In genomic region chr5:103258957-103259704, GRCh38 we compare ENCODE assay signal across 1 cellular context.
A peak's percentile ranks its signal among the peaks of the same experiment; 100 is the strongest.
TF ChIP-seq lines count a peak whose summit lies in the region.

No MANE protein-coding gene starts in this region.

TF ChIP-seq in K562, 482 proteins besides CTCF, POLR2A, EP300 and RAD21 (continued from another document and continues in another):
- no peak for TF ChIP-seq CHD2 (IDR thresholded peaks at IDR 0.05; ENCODE audit: low read depth, low read length)
- TF ChIP-seq ZBTB2 (IDR thresholded peaks at IDR 0.05): peak; percentile 20; the same call in 1 of the 2 replicates
- no peak for TF ChIP-seq TRIM28 (IDR thresholded peaks at IDR 0.05)
- TF ChIP-seq FOXA1 (IDR thresholded peaks at IDR 0.05; ENCODE audit: borderline replicate concordance): no peak
- TF ChIP-seq BMI1 (IDR thresholded peaks at IDR 0.05; ENCODE audit: low read length): no peak
- TF ChIP-seq GABPB1 (CRISPR knock-in tag; IDR thresholded peaks at IDR 0.05): no peak; the same call in 1 of the 2 replicates
- no peak for TF ChIP-seq U2AF1 (optimal IDR thresholded peaks at IDR 0.05; ENCODE audit: low read depth, low read length)
- TF ChIP-seq ZBTB17 (CRISPR knock-in tag; IDR thresholded peaks at IDR 0.05): no peak
- TF ChIP-seq MYC (IDR thresholded peaks at IDR 0.05; ENCODE audit: low read depth, low read length): peak; percentile 69
- TF ChIP-seq MYC (CRISPR knock-in tag; IDR thresholded peaks at IDR 0.05; ENCODE audit: borderline replicate concordance, low read depth): no peak
- no peak for TF ChIP-seq ARNT (IDR thresholded peaks at IDR 0.05)
- TF ChIP-seq ZNF282 (CRISPR knock-in tag; IDR thresholded peaks at IDR 0.05): 0 out of 2 replicates have a peak, but pooled peaks have one; percentile 49
- TF ChIP-seq PTTG1 (tag; IDR thresholded peaks at IDR 0.05; ENCODE audit: low read depth): no peak
- no peak for TF ChIP-seq CEBPG (CRISPR knock-in tag; IDR thresholded peaks at IDR 0.05)
- no peak for TF ChIP-seq CEBPG (tag; conservative IDR thresholded peaks at IDR 0.05 in 1 of 2, IDR thresholded peaks at IDR 0.05 in 1 of 2)
- no peak for TF ChIP-seq KLF16 (IDR thresholded peaks at IDR 0.05)
- TF ChIP-seq NCOA4 (IDR thresholded peaks at IDR 0.05; ENCODE audit: partially characterized antibody): no peak
- no peak for TF ChIP-seq ZNF143 (CRISPR knock-in tag; IDR thresholded peaks at IDR 0.05)
- no peak for TF ChIP-seq ZNF318 (IDR thresholded peaks at IDR 0.05; ENCODE audit: borderline replicate concordance in 1 of 2, low read depth in 1 of 2)
- TF ChIP-seq SIX5 (IDR thresholded peaks at IDR 0.05; ENCODE audit: borderline replicate concordance in 1 of 2, insufficient read depth in 1 of 2, low read depth in 1 of 2, low read length in 2 of 2): no peak
- no peak; the same call in 1 of the 2 replicates for TF ChIP-seq GABPA (tag; conservative IDR thresholded peaks at IDR 0.05; ENCODE audit: low read depth)
- peak; percentile 51; the same call in 1 of the 2 replicates for TF ChIP-seq MBD2 (IDR thresholded peaks at IDR 0.05; ENCODE audit: borderline replicate concordance, low read depth)
- no peak for TF ChIP-seq MIER1 (IDR thresholded peaks at IDR 0.05; ENCODE audit: low read depth)
- no peak for TF ChIP-seq PRMT5 (CRISPR knock-in tag; IDR thresholded peaks at IDR 0.05)
- TF ChIP-seq CBFB (CRISPR knock-in tag; IDR thresholded peaks at IDR 0.05): no peak
- peak; percentile 15; the same call in 1 of the 2 replicates for TF ChIP-seq SUPT5H (IDR thresholded peaks at IDR 0.05)
- no peak for TF ChIP-seq STAT5A (IDR thresholded peaks at IDR 0.05; ENCODE audit: borderline replicate concordance, low read length)
- TF ChIP-seq SMAD2 (IDR thresholded peaks at IDR 0.05; ENCODE audit: low read depth, low read length): no peak
- no peak for TF ChIP-seq ZEB2 (IDR thresholded peaks at IDR 0.05)
- TF ChIP-seq SPI1 (IDR thresholded peaks at IDR 0.05; ENCODE audit: borderline replicate concordance, low read depth, low read length): no peak
- TF ChIP-seq DIDO1 (tag; IDR thresholded peaks at IDR 0.05; ENCODE audit: low read depth): no peak
- TF ChIP-seq NFE2 (IDR thresholded peaks at IDR 0.05; ENCODE audit: low read depth): 0 out of 2 replicates have a peak, but pooled peaks have one; percentile 1
- TF ChIP-seq SMAD1 (IDR thresholded peaks at IDR 0.05; ENCODE audit: low read depth, low read length, partially characterized antibody): no peak
- TF ChIP-seq TEAD4 (IDR thresholded peaks at IDR 0.05; ENCODE audit: low read length): 0 out of 2 replicates have a peak, but pooled peaks have one; percentile 0
- no peak for TF ChIP-seq TEAD4 (CRISPR knock-in tag; IDR thresholded peaks at IDR 0.05; ENCODE audit: borderline replicate concordance)
- no peak for TF ChIP-seq ELF2 (CRISPR knock-in tag; IDR thresholded peaks at IDR 0.05)
- no peak for TF ChIP-seq KLF1 (tag; IDR thresholded peaks at IDR 0.05)
- TF ChIP-seq NFE2L1 (tag; IDR thresholded peaks at IDR 0.05; ENCODE audit: borderline replicate concordance, low read depth): no peak
- TF ChIP-seq RBM34 (IDR thresholded peaks at IDR 0.05; ENCODE audit: borderline replicate concordance, insufficient read depth, low read length): 0 out of 2 replicates have a peak, but pooled peaks have one; percentile 13
- peak; percentile 82 for TF ChIP-seq ZBTB1 (CRISPR knock-in tag; IDR thresholded peaks at IDR 0.05; ENCODE audit: borderline replicate concordance, low read depth)
- TF ChIP-seq ZNF79 (CRISPR knock-in tag; IDR thresholded peaks at IDR 0.05; ENCODE audit: low read depth): no peak
- TF ChIP-seq ZNF436 (CRISPR knock-in tag; IDR thresholded peaks at IDR 0.05): no peak
- TF ChIP-seq HNRNPH1 (optimal IDR thresholded peaks at IDR 0.05; ENCODE audit: low read depth, low read length): no peak
- TF ChIP-seq SRF (CRISPR knock-in tag; IDR thresholded peaks at IDR 0.05): no peak
- no peak for TF ChIP-seq ZNF444 (CRISPR knock-in tag; IDR thresholded peaks at IDR 0.05)
- TF ChIP-seq STAT6 (CRISPR knock-in tag; IDR thresholded peaks at IDR 0.05): no peak
- TF ChIP-seq HDAC2 (IDR thresholded peaks at IDR 0.05): no peak
- 0 out of 2 replicates have a peak, but pooled peaks have one; percentile 40 for TF ChIP-seq ELK1 (CRISPR knock-in tag; IDR thresholded peaks at IDR 0.05)
- no peak for TF ChIP-seq NFIX (CRISPR knock-in tag; IDR thresholded peaks at IDR 0.05; ENCODE audit: low read depth)
- no peak for TF ChIP-seq ZNF232 (CRISPR knock-in tag; IDR thresholded peaks at IDR 0.05)
- TF ChIP-seq ZNF512 (tag; IDR thresholded peaks at IDR 0.05): no peak
- no peak for TF ChIP-seq E2F8 (IDR thresholded peaks at IDR 0.05; ENCODE audit: low read depth, partially characterized antibody)
- TF ChIP-seq VEZF1 (CRISPR knock-in tag; IDR thresholded peaks at IDR 0.05): no peak
